ENCODE assay signal across 1 cellular context in the genomic region with DNA sequence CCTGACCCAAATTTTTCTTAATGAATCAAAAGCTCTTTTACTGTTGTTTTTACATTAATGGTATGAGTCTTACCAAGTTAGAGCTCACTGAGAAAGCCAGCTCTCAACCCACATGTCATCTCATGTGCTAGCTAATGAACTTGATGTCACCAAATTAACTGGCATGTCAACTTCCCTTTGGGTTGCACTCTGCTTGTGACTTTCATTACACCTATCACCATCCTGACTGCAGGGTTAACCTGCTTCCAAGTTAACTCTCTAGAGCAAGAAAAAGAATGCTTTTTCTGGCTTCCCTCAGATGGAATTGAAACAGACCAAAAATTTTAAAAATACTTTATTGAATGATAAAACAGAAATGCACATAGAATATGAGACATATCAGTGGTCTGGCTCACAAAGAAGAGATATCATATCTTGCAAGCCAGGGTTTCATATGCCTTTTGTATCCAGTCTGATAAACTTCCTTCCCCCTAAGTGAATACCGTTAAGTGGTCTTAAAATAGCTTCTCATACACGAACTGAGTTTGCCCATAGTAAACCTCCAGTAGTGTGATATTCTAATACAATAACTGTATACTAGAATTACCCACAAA.
TF ChIP-seq lines count a peak whose summit lies in the region.

No MANE protein-coding gene starts in this region.

TF ChIP-seq in HepG2, 621 proteins besides CTCF, POLR2A, EP300 and RAD21 (continued from another document):
- TF ChIP-seq, protein P1, sequence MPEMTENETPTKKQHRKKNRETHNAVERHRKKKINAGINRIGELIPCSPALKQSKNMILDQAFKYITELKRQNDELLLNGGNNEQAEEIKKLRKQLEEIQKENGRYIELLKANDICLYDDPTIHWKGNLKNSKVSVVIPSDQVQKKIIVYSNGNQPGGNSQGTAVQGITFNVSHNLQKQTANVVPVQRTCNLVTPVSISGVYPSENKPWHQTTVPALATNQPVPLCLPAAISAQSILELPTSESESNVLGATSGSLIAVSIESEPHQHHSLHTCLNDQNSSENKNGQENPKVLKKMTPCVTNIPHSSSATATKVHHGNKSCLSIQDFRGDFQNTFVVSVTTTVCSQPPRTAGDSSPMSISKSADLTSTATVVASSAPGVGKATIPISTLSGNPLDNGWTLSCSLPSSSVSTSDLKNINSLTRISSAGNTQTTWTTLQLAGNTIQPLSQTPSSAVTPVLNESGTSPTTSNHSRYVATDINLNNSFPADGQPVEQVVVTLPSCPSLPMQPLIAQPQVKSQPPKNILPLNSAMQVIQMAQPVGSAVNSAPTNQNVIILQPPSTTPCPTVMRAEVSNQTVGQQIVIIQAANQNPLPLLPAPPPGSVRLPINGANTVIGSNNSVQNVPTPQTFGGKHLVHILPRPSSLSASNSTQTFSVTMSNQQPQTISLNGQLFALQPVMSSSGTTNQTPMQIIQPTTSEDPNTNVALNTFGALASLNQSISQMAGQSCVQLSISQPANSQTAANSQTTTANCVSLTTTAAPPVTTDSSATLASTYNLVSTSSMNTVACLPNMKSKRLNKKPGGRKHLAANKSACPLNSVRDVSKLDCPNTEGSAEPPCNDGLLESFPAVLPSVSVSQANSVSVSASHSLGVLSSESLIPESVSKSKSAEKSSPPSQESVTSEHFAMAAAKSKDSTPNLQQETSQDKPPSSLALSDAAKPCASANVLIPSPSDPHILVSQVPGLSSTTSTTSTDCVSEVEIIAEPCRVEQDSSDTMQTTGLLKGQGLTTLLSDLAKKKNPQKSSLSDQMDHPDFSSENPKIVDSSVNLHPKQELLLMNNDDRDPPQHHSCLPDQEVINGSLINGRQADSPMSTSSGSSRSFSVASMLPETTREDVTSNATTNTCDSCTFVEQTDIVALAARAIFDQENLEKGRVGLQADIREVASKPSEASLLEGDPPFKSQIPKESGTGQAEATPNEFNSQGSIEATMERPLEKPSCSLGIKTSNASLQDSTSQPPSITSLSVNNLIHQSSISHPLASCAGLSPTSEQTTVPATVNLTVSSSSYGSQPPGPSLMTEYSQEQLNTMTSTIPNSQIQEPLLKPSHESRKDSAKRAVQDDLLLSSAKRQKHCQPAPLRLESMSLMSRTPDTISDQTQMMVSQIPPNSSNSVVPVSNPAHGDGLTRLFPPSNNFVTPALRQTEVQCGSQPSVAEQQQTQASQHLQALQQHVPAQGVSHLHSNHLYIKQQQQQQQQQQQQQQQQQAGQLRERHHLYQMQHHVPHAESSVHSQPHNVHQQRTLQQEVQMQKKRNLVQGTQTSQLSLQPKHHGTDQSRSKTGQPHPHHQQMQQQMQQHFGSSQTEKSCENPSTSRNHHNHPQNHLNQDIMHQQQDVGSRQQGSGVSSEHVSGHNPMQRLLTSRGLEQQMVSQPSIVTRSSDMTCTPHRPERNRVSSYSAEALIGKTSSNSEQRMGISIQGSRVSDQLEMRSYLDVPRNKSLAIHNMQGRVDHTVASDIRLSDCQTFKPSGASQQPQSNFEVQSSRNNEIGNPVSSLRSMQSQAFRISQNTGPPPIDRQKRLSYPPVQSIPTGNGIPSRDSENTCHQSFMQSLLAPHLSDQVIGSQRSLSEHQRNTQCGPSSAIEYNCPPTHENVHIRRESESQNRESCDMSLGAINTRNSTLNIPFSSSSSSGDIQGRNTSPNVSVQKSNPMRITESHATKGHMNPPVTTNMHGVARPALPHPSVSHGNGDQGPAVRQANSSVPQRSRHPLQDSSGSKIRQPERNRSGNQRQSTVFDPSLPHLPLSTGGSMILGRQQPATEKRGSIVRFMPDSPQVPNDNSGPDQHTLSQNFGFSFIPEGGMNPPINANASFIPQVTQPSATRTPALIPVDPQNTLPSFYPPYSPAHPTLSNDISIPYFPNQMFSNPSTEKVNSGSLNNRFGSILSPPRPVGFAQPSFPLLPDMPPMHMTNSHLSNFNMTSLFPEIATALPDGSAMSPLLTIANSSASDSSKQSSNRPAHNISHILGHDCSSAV (CRISPR knock-in tag; IDR thresholded peaks at IDR 0.05; ENCODE audit: borderline replicate concordance), result no peak
- TF ChIP-seq, protein P2, sequence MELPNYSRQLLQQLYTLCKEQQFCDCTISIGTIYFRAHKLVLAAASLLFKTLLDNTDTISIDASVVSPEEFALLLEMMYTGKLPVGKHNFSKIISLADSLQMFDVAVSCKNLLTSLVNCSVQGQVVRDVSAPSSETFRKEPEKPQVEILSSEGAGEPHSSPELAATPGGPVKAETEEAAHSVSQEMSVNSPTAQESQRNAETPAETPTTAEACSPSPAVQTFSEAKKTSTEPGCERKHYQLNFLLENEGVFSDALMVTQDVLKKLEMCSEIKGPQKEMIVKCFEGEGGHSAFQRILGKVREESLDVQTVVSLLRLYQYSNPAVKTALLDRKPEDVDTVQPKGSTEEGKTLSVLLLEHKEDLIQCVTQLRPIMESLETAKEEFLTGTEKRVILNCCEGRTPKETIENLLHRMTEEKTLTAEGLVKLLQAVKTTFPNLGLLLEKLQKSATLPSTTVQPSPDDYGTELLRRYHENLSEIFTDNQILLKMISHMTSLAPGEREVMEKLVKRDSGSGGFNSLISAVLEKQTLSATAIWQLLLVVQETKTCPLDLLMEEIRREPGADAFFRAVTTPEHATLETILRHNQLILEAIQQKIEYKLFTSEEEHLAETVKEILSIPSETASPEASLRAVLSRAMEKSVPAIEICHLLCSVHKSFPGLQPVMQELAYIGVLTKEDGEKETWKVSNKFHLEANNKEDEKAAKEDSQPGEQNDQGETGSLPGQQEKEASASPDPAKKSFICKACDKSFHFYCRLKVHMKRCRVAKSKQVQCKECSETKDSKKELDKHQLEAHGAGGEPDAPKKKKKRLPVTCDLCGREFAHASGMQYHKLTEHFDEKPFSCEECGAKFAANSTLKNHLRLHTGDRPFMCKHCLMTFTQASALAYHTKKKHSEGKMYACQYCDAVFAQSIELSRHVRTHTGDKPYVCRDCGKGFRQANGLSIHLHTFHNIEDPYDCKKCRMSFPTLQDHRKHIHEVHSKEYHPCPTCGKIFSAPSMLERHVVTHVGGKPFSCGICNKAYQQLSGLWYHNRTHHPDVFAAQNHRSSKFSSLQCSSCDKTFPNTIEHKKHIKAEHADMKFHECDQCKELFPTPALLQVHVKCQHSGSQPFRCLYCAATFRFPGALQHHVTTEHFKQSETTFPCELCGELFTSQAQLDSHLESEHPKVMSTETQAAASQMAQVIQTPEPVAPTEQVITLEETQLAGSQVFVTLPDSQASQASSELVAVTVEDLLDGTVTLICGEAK (IDR thresholded peaks at IDR 0.05), result no peak
- TF ChIP-seq, protein P2 (CRISPR knock-in tag; IDR thresholded peaks at IDR 0.05), result no peak
- TF ChIP-seq, protein P3, sequence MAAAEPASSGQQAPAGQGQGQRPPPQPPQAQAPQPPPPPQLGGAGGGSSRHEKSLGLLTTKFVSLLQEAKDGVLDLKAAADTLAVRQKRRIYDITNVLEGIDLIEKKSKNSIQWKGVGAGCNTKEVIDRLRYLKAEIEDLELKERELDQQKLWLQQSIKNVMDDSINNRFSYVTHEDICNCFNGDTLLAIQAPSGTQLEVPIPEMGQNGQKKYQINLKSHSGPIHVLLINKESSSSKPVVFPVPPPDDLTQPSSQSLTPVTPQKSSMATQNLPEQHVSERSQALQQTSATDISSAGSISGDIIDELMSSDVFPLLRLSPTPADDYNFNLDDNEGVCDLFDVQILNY (CRISPR knock-in tag; conservative IDR thresholded peaks at IDR 0.05), result no peak
- TF ChIP-seq ZNF563 (CRISPR knock-in tag; IDR thresholded peaks at IDR 0.05), result no peak
- TF ChIP-seq, protein P4, sequence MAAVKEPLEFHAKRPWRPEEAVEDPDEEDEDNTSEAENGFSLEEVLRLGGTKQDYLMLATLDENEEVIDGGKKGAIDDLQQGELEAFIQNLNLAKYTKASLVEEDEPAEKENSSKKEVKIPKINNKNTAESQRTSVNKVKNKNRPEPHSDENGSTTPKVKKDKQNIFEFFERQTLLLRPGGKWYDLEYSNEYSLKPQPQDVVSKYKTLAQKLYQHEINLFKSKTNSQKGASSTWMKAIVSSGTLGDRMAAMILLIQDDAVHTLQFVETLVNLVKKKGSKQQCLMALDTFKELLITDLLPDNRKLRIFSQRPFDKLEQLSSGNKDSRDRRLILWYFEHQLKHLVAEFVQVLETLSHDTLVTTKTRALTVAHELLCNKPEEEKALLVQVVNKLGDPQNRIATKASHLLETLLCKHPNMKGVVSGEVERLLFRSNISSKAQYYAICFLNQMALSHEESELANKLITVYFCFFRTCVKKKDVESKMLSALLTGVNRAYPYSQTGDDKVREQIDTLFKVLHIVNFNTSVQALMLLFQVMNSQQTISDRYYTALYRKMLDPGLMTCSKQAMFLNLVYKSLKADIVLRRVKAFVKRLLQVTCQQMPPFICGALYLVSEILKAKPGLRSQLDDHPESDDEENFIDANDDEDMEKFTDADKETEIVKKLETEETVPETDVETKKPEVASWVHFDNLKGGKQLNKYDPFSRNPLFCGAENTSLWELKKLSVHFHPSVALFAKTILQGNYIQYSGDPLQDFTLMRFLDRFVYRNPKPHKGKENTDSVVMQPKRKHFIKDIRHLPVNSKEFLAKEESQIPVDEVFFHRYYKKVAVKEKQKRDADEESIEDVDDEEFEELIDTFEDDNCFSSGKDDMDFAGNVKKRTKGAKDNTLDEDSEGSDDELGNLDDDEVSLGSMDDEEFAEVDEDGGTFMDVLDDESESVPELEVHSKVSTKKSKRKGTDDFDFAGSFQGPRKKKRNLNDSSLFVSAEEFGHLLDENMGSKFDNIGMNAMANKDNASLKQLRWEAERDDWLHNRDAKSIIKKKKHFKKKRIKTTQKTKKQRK (IDR thresholded peaks at IDR 0.05; ENCODE audit: low read length), result no peak
- TF ChIP-seq SNRNP70 (IDR thresholded peaks at IDR 0.05; ENCODE audit: low read depth, low read length), result no peak
- no peak for TF ChIP-seq NAIF1 (CRISPR knock-in tag; IDR thresholded peaks at IDR 0.05; ENCODE audit: borderline replicate concordance)
- TF ChIP-seq, protein P5, sequence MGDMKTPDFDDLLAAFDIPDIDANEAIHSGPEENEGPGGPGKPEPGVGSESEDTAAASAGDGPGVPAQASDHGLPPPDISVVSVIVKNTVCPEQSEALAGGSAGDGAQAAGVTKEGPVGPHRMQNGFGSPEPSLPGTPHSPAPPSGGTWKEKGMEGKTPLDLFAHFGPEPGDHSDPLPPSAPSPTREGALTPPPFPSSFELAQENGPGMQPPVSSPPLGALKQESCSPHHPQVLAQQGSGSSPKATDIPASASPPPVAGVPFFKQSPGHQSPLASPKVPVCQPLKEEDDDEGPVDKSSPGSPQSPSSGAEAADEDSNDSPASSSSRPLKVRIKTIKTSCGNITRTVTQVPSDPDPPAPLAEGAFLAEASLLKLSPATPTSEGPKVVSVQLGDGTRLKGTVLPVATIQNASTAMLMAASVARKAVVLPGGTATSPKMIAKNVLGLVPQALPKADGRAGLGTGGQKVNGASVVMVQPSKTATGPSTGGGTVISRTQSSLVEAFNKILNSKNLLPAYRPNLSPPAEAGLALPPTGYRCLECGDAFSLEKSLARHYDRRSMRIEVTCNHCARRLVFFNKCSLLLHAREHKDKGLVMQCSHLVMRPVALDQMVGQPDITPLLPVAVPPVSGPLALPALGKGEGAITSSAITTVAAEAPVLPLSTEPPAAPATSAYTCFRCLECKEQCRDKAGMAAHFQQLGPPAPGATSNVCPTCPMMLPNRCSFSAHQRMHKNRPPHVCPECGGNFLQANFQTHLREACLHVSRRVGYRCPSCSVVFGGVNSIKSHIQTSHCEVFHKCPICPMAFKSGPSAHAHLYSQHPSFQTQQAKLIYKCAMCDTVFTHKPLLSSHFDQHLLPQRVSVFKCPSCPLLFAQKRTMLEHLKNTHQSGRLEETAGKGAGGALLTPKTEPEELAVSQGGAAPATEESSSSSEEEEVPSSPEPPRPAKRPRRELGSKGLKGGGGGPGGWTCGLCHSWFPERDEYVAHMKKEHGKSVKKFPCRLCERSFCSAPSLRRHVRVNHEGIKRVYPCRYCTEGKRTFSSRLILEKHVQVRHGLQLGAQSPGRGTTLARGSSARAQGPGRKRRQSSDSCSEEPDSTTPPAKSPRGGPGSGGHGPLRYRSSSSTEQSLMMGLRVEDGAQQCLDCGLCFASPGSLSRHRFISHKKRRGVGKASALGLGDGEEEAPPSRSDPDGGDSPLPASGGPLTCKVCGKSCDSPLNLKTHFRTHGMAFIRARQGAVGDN (CRISPR knock-in tag; IDR thresholded peaks at IDR 0.05), result no peak
- TF ChIP-seq ZNF777 (CRISPR knock-in tag; IDR thresholded peaks at IDR 0.05), result no peak
